In genomic region chr1:58968360-58968952, GRCh38 we compare ENCODE assay signal across 8 cellular contexts.
A peak's percentile ranks its signal among the peaks of the same experiment; 100 is the strongest.
DNase-seq lines count a peak whose midpoint lies in the region; ATAC-seq, FAIRE-seq and TF ChIP-seq lines count a peak whose summit lies in the region.

No MANE protein-coding gene starts in this region.

- H2AFZ ChIP-seq in GM23338 (peak overlapping the region; percentile 85; the same call in 1 of the 2 replicates), HepG2 (ENCODE audit: low read length) (no peak overlapping the region)

- H3K4me3 Mint-ChIP-seq in GM23338 (no peak overlapping the region), brain (no peak overlapping the region)

- TF ChIP-seq EP300 in HepG2 (IDR thresholded peaks at IDR 0.05; ENCODE audit: low read depth in 2 of 2, low read length in 2 of 2) (no peak), HepG2 (CRISPR knock-in tag; IDR thresholded peaks at IDR 0.05; ENCODE audit: borderline replicate concordance) (no peak)

- H3K4me2 ChIP-seq in GM23338, result no peak overlapping the region
- peak overlapping the region; percentile 13; the same call in 1 of the 2 replicates for H3K4me2 ChIP-seq in HepG2 (ENCODE audit: low read depth, low read length)

- FAIRE-seq in GM18507 (lab: Jason Lieb, UNC) (peak; percentile 94), HepG2 (lab: Jason Lieb, UNC) (no peak)

- H3K4me3 ChIP-seq in GM23338 (no peak overlapping the region), HepG2 (replicated peaks in 1 of 3; ENCODE audit: insufficient read depth in 1 of 3, low read depth in 2 of 3, low read length in 3 of 3) (no peak overlapping the region), thymus (ENCODE audit: low read length) (no peak overlapping the region)

- TF ChIP-seq RAD21 in HepG2 (CRISPR knock-in tag; IDR thresholded peaks at IDR 0.05), result no peak

- TF ChIP-seq POLR2A in HepG2 (IDR thresholded peaks at IDR 0.05; ENCODE audit: insufficient read depth in 1 of 2, low read depth in 2 of 2, low read length in 2 of 2), result no peak

- CTCF ChIA-PET in HepG2 (lab: Yijun Ruan, JAX; ENCODE audit: low intra/inter-chr PET ratio, low total read pairs), result no interaction called here

- BruUV-seq in HepG2 (replicated peaks; lab: Mats Ljungman, UMichigan), result no TSS peak

- intact Hi-C loops in HepG2 (cut with micrococcal nuclease; ENCODE audit: unreplicated experiment), result no loop called here

- ATAC-seq in GM23338 (no peak), HepG2 (no peak)

- H3K9me3 Mint-ChIP-seq in GM23338 (no peaks in the 10 kb centered on the region), brain (peaks cover 0 to 7% (median 1%) of the 10 kb centered on the region in 5 experiments)

- no peak overlapping the region; the same call in 1 of the 2 replicates for H3K9ac ChIP-seq in HepG2 (ENCODE audit: insufficient read depth, low read depth, low read length)

- no peaks in the 10 kb centered on the region for H3F3A ChIP-seq in GM23338 (replicated peaks; ENCODE audit: low read depth)

- no peaks in the 10 kb centered on the region for H4K20me1 ChIP-seq in GM23338 (replicated peaks; ENCODE audit: insufficient read depth)
- no peaks in the 10 kb centered on the region for H4K20me1 ChIP-seq in HepG2 (ENCODE audit: insufficient read depth, low read length)

- no peaks in the 10 kb centered on the region for H3K27me3 ChIP-seq in GM23338 (ENCODE audit: insufficient read depth)
- no peaks in the 10 kb centered on the region; a peak in 1 of 5 replicates for H3K27me3 ChIP-seq in HepG2 (ENCODE audit: control insufficient read depth in 1 of 2, insufficient read depth in 2 of 2, low read length in 2 of 2)
- no peaks in the 10 kb centered on the region for H3K27me3 ChIP-seq in thymus (ENCODE audit: control insufficient read depth, insufficient read depth)

- no peak for TF ChIP-seq CTCF in GM23338 (conservative IDR thresholded peaks at IDR 0.05; ENCODE audit: low read depth in 2 of 2)
- TF ChIP-seq CTCF in brain (conservative IDR thresholded peaks at IDR 0.05), result no peak
- no peak for TF ChIP-seq CTCF in HepG2 (CRISPR knock-in tag; IDR thresholded peaks at IDR 0.05)

- H3K4me1 Mint-ChIP-seq in GM23338 (no peaks in the 10 kb centered on the region), brain (peaks cover 21% of the 10 kb centered on the region)

- no peaks in the 10 kb centered on the region for H3K36me3 Mint-ChIP-seq in GM23338 (ENCODE audit: low read depth)
- no peaks in the 10 kb centered on the region for H3K36me3 Mint-ChIP-seq in brain

- H3K27me3 Mint-ChIP-seq in GM23338 (ENCODE audit: insufficient read depth, low read depth, poor library complexity) (no peaks in the 10 kb centered on the region), brain (no peaks in the 10 kb centered on the region)

- peak; percentile 42 for DNase-seq in GM18507 (ENCODE audit: extremely low spot score, insufficient read length, low read depth)
- no peak for DNase-seq in GM23338 (ENCODE audit: low spot score)
- peak; percentile 7 for DNase-seq in NCI-H1092 treated with DMSO at 0.1 percent for 48 hours (lab: John Stamatoyannopoulos, UW)
- DNase-seq in HepG2 (ENCODE audit: low spot score), result no peak
- DNase-seq in iPS-NIHi11 (ENCODE audit: low spot score), result no peak
- no peak for DNase-seq in SW480 (ENCODE audit: low spot score)

- in situ Hi-C loops in HepG2 (cut with HindIII; ENCODE audit: extremely low pct_ligation_motif_present, low pct_unique_long_range_greater_than_20kb), result no loop called here

- POLR2A ChIA-PET in HepG2 (lab: Yijun Ruan, JAX), result no interaction called here

- H3K79me2 ChIP-seq in GM23338 (replicated peaks; ENCODE audit: insufficient read depth) (no peaks in the 10 kb centered on the region), HepG2 (ENCODE audit: insufficient read depth, low read length) (no peaks in the 10 kb centered on the region)

- H3K9me2 ChIP-seq in GM23338 (ENCODE audit: insufficient read depth), result no peaks in the 10 kb centered on the region

- H3K36me3 ChIP-seq in GM23338 (ENCODE audit: insufficient read depth) (no peaks in the 10 kb centered on the region), HepG2 (replicated peaks in 1 of 2; ENCODE audit: control insufficient read depth in 1 of 2, insufficient read depth in 2 of 2, low read length in 2 of 2) (no peaks in the 10 kb centered on the region), thymus (ENCODE audit: control insufficient read depth, insufficient read depth) (no peaks in the 10 kb centered on the region)

- H3K27ac Mint-ChIP-seq in GM23338 (no peak overlapping the region), brain (peak overlapping the region in 4 of 5 experiments; percentile 61 to 90 (median 81))

- H3K9me3 ChIP-seq in HepG2 (ENCODE audit: low read length), result no peaks in the 10 kb centered on the region
- H3K9me3 ChIP-seq in thymus (ENCODE audit: control insufficient read depth), result no peaks in the 10 kb centered on the region

- H3K27ac ChIP-seq in GM23338 (ENCODE audit: low read depth), result no peak overlapping the region
- no peak overlapping the region for H3K27ac ChIP-seq in HepG2 (ENCODE audit: extremely low read length, insufficient read depth, low read length)
- H3K27ac ChIP-seq in thymus (ENCODE audit: low read depth), result peak overlapping the region; percentile 89

- no peaks in the 10 kb centered on the region for H3K4me1 ChIP-seq in GM23338 (ENCODE audit: insufficient read depth)
- H3K4me1 ChIP-seq in HepG2 (ENCODE audit: insufficient read depth, low read length), result peaks cover 53% of the 10 kb centered on the region
- H3K4me1 ChIP-seq in thymus (ENCODE audit: control insufficient read depth, insufficient read depth, low read length), result no peaks in the 10 kb centered on the region

- 8% methylated on average over 4 of the region's 4 CpGs for WGBS in HepG2 (ENCODE audit: low lambda C conversion rate)
- WGBS in thymus, result 43% methylated on average over 4 of the region's 4 CpGs

TF ChIP-seq in GM23338, 12 proteins besides CTCF, POLR2A, EP300 and RAD21 (continues in another document):
- TF ChIP-seq NANOG (IDR thresholded peaks at IDR 0.05; ENCODE audit: borderline replicate concordance) (no peak), EZH2 (IDR thresholded peaks at IDR 0.05; ENCODE audit: low read depth, unreplicated experiment) (no peak), STAT1 (IDR thresholded peaks at IDR 0.05; ENCODE audit: unreplicated experiment) (no peak), JUNB (IDR thresholded peaks at IDR 0.05; ENCODE audit: unreplicated experiment) (no peak), EZH2phosphoT487 (IDR thresholded peaks at IDR 0.05; ENCODE audit: unreplicated experiment) (no peak), ZNF331 (CRISPR knock-in tag; IDR thresholded peaks at IDR 0.05; ENCODE audit: low read depth) (no peak)

TF ChIP-seq in HepG2, 621 proteins besides CTCF, POLR2A, EP300 and RAD21:
- no peak for TF ChIP-seq MAFG (CRISPR knock-in tag; IDR thresholded peaks at IDR 0.05)
- no peak for TF ChIP-seq PLRG1 (conservative IDR thresholded peaks at IDR 0.05)
- no peak for TF ChIP-seq ZNF652 (CRISPR knock-in tag; IDR thresholded peaks at IDR 0.05; ENCODE audit: borderline replicate concordance, low read depth)
- TF ChIP-seq GATAD2A (CRISPR knock-in tag; IDR thresholded peaks at IDR 0.05), result no peak
- TF ChIP-seq ZNF441 (CRISPR knock-in tag; IDR thresholded peaks at IDR 0.05; ENCODE audit: borderline replicate concordance), result no peak
- TF ChIP-seq ZFP36L2 (CRISPR knock-in tag; IDR thresholded peaks at IDR 0.05), result no peak
- TF ChIP-seq ESRRA (CRISPR knock-in tag; IDR thresholded peaks at IDR 0.05; ENCODE audit: low read depth), result no peak
- TF ChIP-seq PRDM15 (CRISPR knock-in tag; IDR thresholded peaks at IDR 0.05), result no peak
- TF ChIP-seq ZNF878 (CRISPR knock-in tag; IDR thresholded peaks at IDR 0.05), result no peak

Comparison
In these comparisons a context has a peak if more than half of its experiments do, and no peak if none do; other contexts are left out.
1. DNase-seq: peak in GM18507 (single experiment) and NCI-H1092 treated with DMSO at 0.1 percent for 48 hours (single experiment); none in GM23338 (single experiment), HepG2 (single experiment), iPS-NIHi11 (single experiment) and SW480 (single experiment).